ENCODE assay signal across 23 cellular contexts in the genomic region with DNA sequence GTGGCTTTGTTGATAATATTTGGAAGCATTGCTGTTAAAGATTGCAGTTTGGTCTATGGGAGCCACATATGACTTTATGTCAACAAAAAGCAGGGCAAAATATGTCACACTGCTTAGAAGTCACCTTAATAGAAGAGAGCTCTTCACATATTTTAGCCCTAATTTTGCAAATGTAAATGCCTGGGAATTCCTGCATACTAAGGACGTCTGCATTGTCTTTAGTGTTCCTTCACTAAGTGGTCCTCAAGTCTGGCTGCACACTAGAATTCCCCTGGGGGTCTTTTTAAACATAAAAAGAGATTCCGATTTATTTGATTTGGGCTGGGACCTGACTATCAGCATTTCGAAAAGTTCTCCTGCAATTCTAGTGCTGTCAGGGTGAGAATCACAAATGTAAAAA.
DNase-seq lines count a peak whose midpoint lies in the region; ATAC-seq, FAIRE-seq and TF ChIP-seq lines count a peak whose summit lies in the region.
"Had no signal": no experiment of that assay in that cellular context is flagged by ENCODE, and none has a peak within 500 bp of the region (broad histone marks: within the 10 kb centered on the region; RNA-seq: fewer than 3 reads in every experiment).

No MANE protein-coding gene starts in this region.

- H3K27ac ChIP-seq in cardiac muscle cell, result peak overlapping the region; percentile 22
- peak overlapping the region; percentile 56 for H3K27ac ChIP-seq in mesendoderm (ENCODE audit: low read depth, low read length)
- H3K27ac ChIP-seq in gastrocnemius medialis, result no peak overlapping the region
- H3K27ac ChIP-seq: BLaER1 treated with 17β-estradiol and CSF1 and Interleukin-3, amounts not matched to agents 10 nM and 100 nM; GM23248; RWPE1 had no signal

- no peak overlapping the region for H3K9ac ChIP-seq in mesendoderm (ENCODE audit: low read length)
- H3K9ac ChIP-seq: BLaER1 treated with 17β-estradiol and CSF1 and Interleukin-3, amounts not matched to agents 10 nM and 100 nM; GM23248 had no signal

- H4K8ac ChIP-seq in mesendoderm (ENCODE audit: low read depth, low read length), result no peak overlapping the region

- no peak overlapping the region for H3K23ac ChIP-seq in mesendoderm (ENCODE audit: low read length)

- in situ Hi-C loops in gastrocnemius medialis (cut with MboI; ENCODE audit: low sequenced_read_pairs in 4 of 4), result loop anchor here in 1 of 4 donors (25.0 kb wide), 1 partner anchor 387 kb away; no protein-coding TSS in a partner anchor

- H3K9me3 Mint-ChIP-seq in WTC11, result no peaks in the 10 kb centered on the region
- H3K9me3 Mint-ChIP-seq: HFFc6 had no signal

- no peak overlapping the region for H4K5ac ChIP-seq in mesendoderm (ENCODE audit: low read length)

- H3K4me1 Mint-ChIP-seq in WTC11, result peaks cover 46% of the 10 kb centered on the region

- DNase-seq in cardiac muscle cell (ENCODE audit: low read depth in 1 of 2, low spot score in 1 of 2), result no peak
- DNase-seq in left cardiac atrium, result no peak
- DNase-seq in WTC11 (ENCODE audit: low spot score), result no peak
- DNase-seq in mesendoderm, result peak; percentile 76
- no peak for DNase-seq in urothelium cell line (ENCODE audit: low spot score)
- DNase-seq in gastrocnemius medialis, result no peak
- DNase-seq: AML-193; CD4-positive, alpha-beta T cell; GM23248; HFFc6; NCI-H1092; NCI-H1417 treated with DMSO at 0.1 percent for 48 hours; NCI-H1694 treated with DMSO at 0.1 percent for 48 hours; NCI-H2171 treated with DMSO at 0.1 percent for 48 hours; NCI-H524 treated with DMSO at 0.1 percent for 48 hours; SHP77 had no signal

- no peaks in the 10 kb centered on the region for H3K9me3 ChIP-seq in cardiac muscle cell (ENCODE audit: low read depth)
- H3K9me3 ChIP-seq in gastrocnemius medialis, result no peaks in the 10 kb centered on the region
- H3K9me3 ChIP-seq: BLaER1 treated with 17β-estradiol and CSF1 and Interleukin-3, amounts not matched to agents 10 nM and 100 nM; HAP-1 had no signal

- H3K27me3 Mint-ChIP-seq in WTC11 (ENCODE audit: low read depth), result no peaks in the 10 kb centered on the region
- H3K27me3 Mint-ChIP-seq: CD4-positive, alpha-beta T cell had no signal

- TF ChIP-seq POLR2A in gastrocnemius medialis (IDR thresholded peaks at IDR 0.05), result no peak

- H3K79me2 ChIP-seq in mesendoderm (ENCODE audit: control insufficient read depth, insufficient read depth, low read length), result no peaks in the 10 kb centered on the region

- intact Hi-C loops in left cardiac atrium (cut with DNase I), result no loop called here
- intact Hi-C loops in gastrocnemius medialis (cut with DNase I; ENCODE audit: low total_unique reads), result no loop called here

- no peak overlapping the region for H3K4me3 ChIP-seq in cardiac muscle cell
- no peak overlapping the region for H3K4me3 ChIP-seq in mesendoderm (ENCODE audit: low read length)
- H3K4me3 ChIP-seq in gastrocnemius medialis, result no peak overlapping the region
- H3K4me3 ChIP-seq: BLaER1 treated with 17β-estradiol and CSF1 and Interleukin-3, amounts not matched to agents 10 nM and 100 nM; GM23248; HAP-1 had no signal

- no peak overlapping the region for H3K4me2 ChIP-seq in mesendoderm (ENCODE audit: low read length)

- no peaks in the 10 kb centered on the region for H3K79me1 ChIP-seq in mesendoderm (ENCODE audit: low read length)

- H3K36me3 Mint-ChIP-seq in WTC11, result no peaks in the 10 kb centered on the region

- peak overlapping the region; percentile 10 for H2BK120ac ChIP-seq in mesendoderm (ENCODE audit: low read depth, low read length)

- H3K27ac Mint-ChIP-seq in WTC11, result no peak overlapping the region
- H3K27ac Mint-ChIP-seq: CD4-positive, alpha-beta T cell; HFFc6 had no signal

- TF ChIP-seq CTCF in cardiac muscle cell (IDR thresholded peaks at IDR 0.05; ENCODE audit: low read depth, low read length) (no peak), WTC11 (IDR thresholded peaks at IDR 0.05) (no peak), gastrocnemius medialis (IDR thresholded peaks at IDR 0.05 in 4 of 5, conservative IDR thresholded peaks at IDR 0.05 in 1 of 5) (no peak)

- FAIRE-seq in urothelium cell line (lab: Jason Lieb, UNC), result no peak
- FAIRE-seq: A204.1, D721Med, GM18507 had no signal

- H3K18ac ChIP-seq in mesendoderm (ENCODE audit: low read length), result peak overlapping the region; percentile 47

- H2AK5ac ChIP-seq in mesendoderm (ENCODE audit: low read length), result no peak overlapping the region

- peak overlapping the region; percentile 2; the same call in 1 of the 2 replicates for H3K4me3 Mint-ChIP-seq in WTC11
- H3K4me3 Mint-ChIP-seq: CD4-positive, alpha-beta T cell; HFFc6 had no signal

- POLR2A ChIA-PET in WTC11 (lab: Charles Lee), result interaction anchor here (0.6 kb wide), 1 partner anchor 178 kb away, joined by 3 read pairs; no protein-coding TSS in a partner anchor

- H3K56ac ChIP-seq in mesendoderm (ENCODE audit: low read length), result peak overlapping the region; percentile 17

- no peak overlapping the region for H2BK15ac ChIP-seq in mesendoderm (replicated peaks; ENCODE audit: low read depth)

- peaks cover 4% of the 10 kb centered on the region for H3K4me1 ChIP-seq in cardiac muscle cell (ENCODE audit: low read depth)
- H3K4me1 ChIP-seq in mesendoderm (ENCODE audit: control insufficient read depth, low read depth, low read length), result peaks cover 11% of the 10 kb centered on the region
- H3K4me1 ChIP-seq in gastrocnemius medialis, result no peaks in the 10 kb centered on the region

- H3K36me3 ChIP-seq in cardiac muscle cell (no peaks in the 10 kb centered on the region), mesendoderm (ENCODE audit: control insufficient read depth, insufficient read depth, low read length) (no peaks in the 10 kb centered on the region), gastrocnemius medialis (no peaks in the 10 kb centered on the region)
- H3K36me3 ChIP-seq: BLaER1 treated with 17β-estradiol and CSF1 and Interleukin-3, amounts not matched to agents 10 nM and 100 nM; HAP-1 had no signal

- no peak for ATAC-seq in left cardiac atrium
- peak; percentile 45 for ATAC-seq in WTC11
- no peak for ATAC-seq in GM18861 (IDR thresholded peaks at IDR 0.05; ENCODE audit: unreplicated experiment)
- ATAC-seq in gastrocnemius medialis, result no peak

- WGBS in mesendoderm (ENCODE audit: extremely low coverage, insufficient coverage, low lambda C conversion rate), result no CpG with 5 or more reads among the region's 3 CpGs

- no peak overlapping the region for H2BK5ac ChIP-seq in mesendoderm (ENCODE audit: low read length)

- H3K4ac ChIP-seq in mesendoderm (ENCODE audit: low read depth, low read length), result peak overlapping the region; percentile 81

- H3K27me3 ChIP-seq in cardiac muscle cell, result no peaks in the 10 kb centered on the region
- no peaks in the 10 kb centered on the region for H3K27me3 ChIP-seq in mesendoderm (ENCODE audit: insufficient read depth, low read length, poor library complexity)
- H3K27me3 ChIP-seq in gastrocnemius medialis, result no peaks in the 10 kb centered on the region
- H3K27me3 ChIP-seq: BLaER1 treated with 17β-estradiol and CSF1 and Interleukin-3, amounts not matched to agents 10 nM and 100 nM had no signal

- CTCF ChIA-PET in WTC11 (lab: Charles Lee), result interaction anchor here (0.7 to 1.1 kb wide), 2 partner anchors 204 to 287 kb away, joined by 5 read pairs; no protein-coding TSS in a partner anchor

TF ChIP-seq in WTC11, 78 proteins besides CTCF, POLR2A, EP300 and RAD21 (continues in another document):
- TF ChIP-seq NFYB (CRISPR knock-in tag; conservative IDR thresholded peaks at IDR 0.05; ENCODE audit: low read depth), result no peak
- no peak for TF ChIP-seq E2F5 (CRISPR knock-in tag; IDR thresholded peaks at IDR 0.05)
- no peak for TF ChIP-seq USF1 (CRISPR knock-in tag; IDR thresholded peaks at IDR 0.05)
- no peak for TF ChIP-seq CDX4 (CRISPR knock-in tag; IDR thresholded peaks at IDR 0.05; ENCODE audit: borderline replicate concordance)
- TF ChIP-seq FOXP4 (CRISPR knock-in tag; IDR thresholded peaks at IDR 0.05), result no peak
- TF ChIP-seq, protein P1, sequence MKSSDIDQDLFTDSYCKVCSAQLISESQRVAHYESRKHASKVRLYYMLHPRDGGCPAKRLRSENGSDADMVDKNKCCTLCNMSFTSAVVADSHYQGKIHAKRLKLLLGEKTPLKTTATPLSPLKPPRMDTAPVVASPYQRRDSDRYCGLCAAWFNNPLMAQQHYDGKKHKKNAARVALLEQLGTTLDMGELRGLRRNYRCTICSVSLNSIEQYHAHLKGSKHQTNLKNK (CRISPR knock-in tag; IDR thresholded peaks at IDR 0.05), result no peak
- TF ChIP-seq ZNF121 (CRISPR knock-in tag; IDR thresholded peaks at IDR 0.05), result no peak

Comparison
In these comparisons a context has a peak if more than half of its experiments do, and no peak if none do; other contexts are left out.
1. H3K27ac ChIP-seq: peak in cardiac muscle cell (single experiment) and mesendoderm (single experiment); none in gastrocnemius medialis (0 of 4).